In genomic region chr12:52362118-52362726, GRCh38 we compare ENCODE assay signal across 1 cellular context.
TF ChIP-seq lines count a peak whose summit lies in the region.

No MANE protein-coding gene starts in this region.

TF ChIP-seq in HepG2, 621 proteins besides CTCF, POLR2A, EP300 and RAD21:
- TF ChIP-seq ZNF260 (CRISPR knock-in tag; IDR thresholded peaks at IDR 0.05; ENCODE audit: borderline replicate concordance, low read depth) (no peak), ZNF543 (CRISPR knock-in tag; IDR thresholded peaks at IDR 0.05) (no peak), ZNF180 (CRISPR knock-in tag; IDR thresholded peaks at IDR 0.05; ENCODE audit: borderline replicate concordance, low read depth) (no peak), ZNF766 (CRISPR knock-in tag; IDR thresholded peaks at IDR 0.05; ENCODE audit: borderline replicate concordance) (no peak), ZSCAN12 (CRISPR knock-in tag; IDR thresholded peaks at IDR 0.05) (no peak), NFIC (IDR thresholded peaks at IDR 0.05; ENCODE audit: low read length) (no peak), RBFOX2 (IDR thresholded peaks at IDR 0.05; ENCODE audit: low read depth, low read length) (no peak)
- TF ChIP-seq, protein P1, sequence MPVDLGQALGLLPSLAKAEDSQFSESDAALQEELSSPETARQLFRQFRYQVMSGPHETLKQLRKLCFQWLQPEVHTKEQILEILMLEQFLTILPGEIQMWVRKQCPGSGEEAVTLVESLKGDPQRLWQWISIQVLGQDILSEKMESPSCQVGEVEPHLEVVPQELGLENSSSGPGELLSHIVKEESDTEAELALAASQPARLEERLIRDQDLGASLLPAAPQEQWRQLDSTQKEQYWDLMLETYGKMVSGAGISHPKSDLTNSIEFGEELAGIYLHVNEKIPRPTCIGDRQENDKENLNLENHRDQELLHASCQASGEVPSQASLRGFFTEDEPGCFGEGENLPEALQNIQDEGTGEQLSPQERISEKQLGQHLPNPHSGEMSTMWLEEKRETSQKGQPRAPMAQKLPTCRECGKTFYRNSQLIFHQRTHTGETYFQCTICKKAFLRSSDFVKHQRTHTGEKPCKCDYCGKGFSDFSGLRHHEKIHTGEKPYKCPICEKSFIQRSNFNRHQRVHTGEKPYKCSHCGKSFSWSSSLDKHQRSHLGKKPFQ (CRISPR knock-in tag; IDR thresholded peaks at IDR 0.05; ENCODE audit: insufficient replicate concordance), result no peak
- TF ChIP-seq, protein P2, sequence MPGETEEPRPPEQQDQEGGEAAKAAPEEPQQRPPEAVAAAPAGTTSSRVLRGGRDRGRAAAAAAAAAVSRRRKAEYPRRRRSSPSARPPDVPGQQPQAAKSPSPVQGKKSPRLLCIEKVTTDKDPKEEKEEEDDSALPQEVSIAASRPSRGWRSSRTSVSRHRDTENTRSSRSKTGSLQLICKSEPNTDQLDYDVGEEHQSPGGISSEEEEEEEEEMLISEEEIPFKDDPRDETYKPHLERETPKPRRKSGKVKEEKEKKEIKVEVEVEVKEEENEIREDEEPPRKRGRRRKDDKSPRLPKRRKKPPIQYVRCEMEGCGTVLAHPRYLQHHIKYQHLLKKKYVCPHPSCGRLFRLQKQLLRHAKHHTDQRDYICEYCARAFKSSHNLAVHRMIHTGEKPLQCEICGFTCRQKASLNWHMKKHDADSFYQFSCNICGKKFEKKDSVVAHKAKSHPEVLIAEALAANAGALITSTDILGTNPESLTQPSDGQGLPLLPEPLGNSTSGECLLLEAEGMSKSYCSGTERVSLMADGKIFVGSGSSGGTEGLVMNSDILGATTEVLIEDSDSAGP (CRISPR knock-in tag; IDR thresholded peaks at IDR 0.05; ENCODE audit: borderline replicate concordance), result no peak
- TF ChIP-seq, protein P3, sequence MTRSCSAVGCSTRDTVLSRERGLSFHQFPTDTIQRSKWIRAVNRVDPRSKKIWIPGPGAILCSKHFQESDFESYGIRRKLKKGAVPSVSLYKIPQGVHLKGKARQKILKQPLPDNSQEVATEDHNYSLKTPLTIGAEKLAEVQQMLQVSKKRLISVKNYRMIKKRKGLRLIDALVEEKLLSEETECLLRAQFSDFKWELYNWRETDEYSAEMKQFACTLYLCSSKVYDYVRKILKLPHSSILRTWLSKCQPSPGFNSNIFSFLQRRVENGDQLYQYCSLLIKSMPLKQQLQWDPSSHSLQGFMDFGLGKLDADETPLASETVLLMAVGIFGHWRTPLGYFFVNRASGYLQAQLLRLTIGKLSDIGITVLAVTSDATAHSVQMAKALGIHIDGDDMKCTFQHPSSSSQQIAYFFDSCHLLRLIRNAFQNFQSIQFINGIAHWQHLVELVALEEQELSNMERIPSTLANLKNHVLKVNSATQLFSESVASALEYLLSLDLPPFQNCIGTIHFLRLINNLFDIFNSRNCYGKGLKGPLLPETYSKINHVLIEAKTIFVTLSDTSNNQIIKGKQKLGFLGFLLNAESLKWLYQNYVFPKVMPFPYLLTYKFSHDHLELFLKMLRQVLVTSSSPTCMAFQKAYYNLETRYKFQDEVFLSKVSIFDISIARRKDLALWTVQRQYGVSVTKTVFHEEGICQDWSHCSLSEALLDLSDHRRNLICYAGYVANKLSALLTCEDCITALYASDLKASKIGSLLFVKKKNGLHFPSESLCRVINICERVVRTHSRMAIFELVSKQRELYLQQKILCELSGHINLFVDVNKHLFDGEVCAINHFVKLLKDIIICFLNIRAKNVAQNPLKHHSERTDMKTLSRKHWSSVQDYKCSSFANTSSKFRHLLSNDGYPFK (CRISPR knock-in tag; IDR thresholded peaks at IDR 0.05; ENCODE audit: borderline replicate concordance), result no peak
